Comparison of ENCODE assay signal across 23 cellular contexts in the genomic region with DNA sequence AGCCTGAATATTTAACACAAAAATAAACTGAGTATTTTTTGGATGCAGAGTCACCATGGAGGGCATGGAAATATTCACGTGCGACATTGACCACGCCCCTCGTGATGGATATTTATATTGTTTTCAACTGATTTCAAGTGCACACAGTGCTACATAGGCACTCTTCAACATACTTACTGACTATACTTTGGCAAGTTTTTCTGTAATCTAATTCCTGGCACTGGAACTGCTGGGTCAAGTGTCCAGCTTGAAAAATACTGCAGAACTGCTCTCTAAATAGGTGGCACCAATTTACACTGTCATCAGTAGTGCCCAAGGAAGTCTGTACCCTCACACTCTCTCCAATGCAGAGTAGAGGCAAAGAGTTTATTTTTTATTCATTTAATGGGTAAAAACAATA.
DNase-seq lines count a peak whose midpoint lies in the region; ATAC-seq and TF ChIP-seq lines count a peak whose summit lies in the region.
"Had no signal": no experiment of that assay in that cellular context is flagged by ENCODE, and none has a peak within 500 bp of the region (broad histone marks: within the 10 kb centered on the region; RNA-seq: fewer than 3 reads in every experiment).

No MANE protein-coding gene starts in this region.

- TF ChIP-seq POLR2A in heart left ventricle (IDR thresholded peaks at IDR 0.05), result no peak

- DNase-seq in cardiac muscle cell (ENCODE audit: low read depth in 1 of 2, low spot score in 1 of 2), result no peak
- no peak for DNase-seq in heart left ventricle
- no peak for DNase-seq in lower lobe of right lung
- no peak for DNase-seq in upper lobe of right lung
- no peak for DNase-seq in PC-9
- DNase-seq: 8988T; ACHN; BE2C; C1 segment of cervical spinal cord; CD4-positive, alpha-beta memory T cell; CD4-positive, CD25-positive, alpha-beta regulatory T cell; CD8-positive, alpha-beta memory T cell; COR-L47; DMS 273 treated with DMSO at 0.1 percent for 48 hours; DMS153; DMS53; DMS79; DND-41; EL; GDM1 had no signal

- H3K27me3 ChIP-seq in cardiac muscle cell (no peaks in the 10 kb centered on the region), heart left ventricle (no peaks in the 10 kb centered on the region), lower lobe of right lung (ENCODE audit: low read depth) (no peaks in the 10 kb centered on the region), upper lobe of right lung (no peaks in the 10 kb centered on the region), PC-9 (ENCODE audit: insufficient read depth, low read depth) (no peaks in the 10 kb centered on the region)
- H3K27me3 ChIP-seq: BE2C, BLaER1 had no signal

- POLR2A ChIA-PET in PC-9 (lab: Charles Lee; ENCODE audit: unreplicated experiment), result no interaction called here

- no peak for TF ChIP-seq CTCF in cardiac muscle cell (IDR thresholded peaks at IDR 0.05; ENCODE audit: low read depth, low read length)
- TF ChIP-seq CTCF in heart left ventricle (IDR thresholded peaks at IDR 0.05), result no peak
- TF ChIP-seq CTCF in lower lobe of right lung (IDR thresholded peaks at IDR 0.05), result no peak
- TF ChIP-seq CTCF in upper lobe of right lung (IDR thresholded peaks at IDR 0.05), result no peak
- TF ChIP-seq CTCF in PC-9 (conservative IDR thresholded peaks at IDR 0.05), result no peak

- peaks cover 35% of the 10 kb centered on the region for H3K36me3 ChIP-seq in cardiac muscle cell
- H3K36me3 ChIP-seq in heart left ventricle, result no peaks in the 10 kb centered on the region
- H3K36me3 ChIP-seq in lower lobe of right lung, result no peaks in the 10 kb centered on the region
- H3K36me3 ChIP-seq in upper lobe of right lung, result no peaks in the 10 kb centered on the region
- H3K36me3 ChIP-seq in PC-9 (ENCODE audit: low read depth), result no peaks in the 10 kb centered on the region
- H3K36me3 ChIP-seq: BE2C, BLaER1 had no signal

- H3K27ac ChIP-seq in cardiac muscle cell (peak overlapping the region; percentile 92), heart left ventricle (peak overlapping the region in 1 of 12 donors; percentile 22), lower lobe of right lung (no peak overlapping the region), upper lobe of right lung (no peak overlapping the region), PC-9 (no peak overlapping the region)
- H3K27ac ChIP-seq: BLaER1 had no signal

- H3K4me2 ChIP-seq in PC-9, result no peak overlapping the region
- H3K4me2 ChIP-seq: BLaER1 had no signal

- H3K79me2 ChIP-seq in PC-9 (ENCODE audit: low read depth), result no peaks in the 10 kb centered on the region

- H3K4me1 ChIP-seq in cardiac muscle cell (ENCODE audit: low read depth) (peaks cover 59% of the 10 kb centered on the region), heart left ventricle (peaks cover 0 to 10% (median 1%) of the 10 kb centered on the region in 12 donors), lower lobe of right lung (no peaks in the 10 kb centered on the region), upper lobe of right lung (no peaks in the 10 kb centered on the region), PC-9 (replicated peaks; ENCODE audit: insufficient read depth) (no peaks in the 10 kb centered on the region)
- H3K4me1 ChIP-seq: BE2C had no signal

- H2AFZ ChIP-seq in PC-9, result no peak overlapping the region

- H3F3A ChIP-seq in PC-9 (ENCODE audit: insufficient read depth, low read depth), result no peaks in the 10 kb centered on the region

- WGBS in heart left ventricle, 4 donors, result 63 to 81% (median 73%) methylated on average over 4 of the region's 4 CpGs

- ATAC-seq in heart left ventricle (no peak), lower lobe of right lung (peak; percentile 79 to 84), upper lobe of right lung (peak; percentile 66), GM21737 (IDR thresholded peaks at IDR 0.05; ENCODE audit: unreplicated experiment) (no peak)
- ATAC-seq: GM12878 had no signal

- no TSS peak for BruUV-seq in PC-9 (replicated peaks; lab: Mats Ljungman, UMichigan)

- H3K4me3 ChIP-seq in cardiac muscle cell, result no peak overlapping the region
- no peak overlapping the region for H3K4me3 ChIP-seq in heart left ventricle
- no peak overlapping the region for H3K4me3 ChIP-seq in lower lobe of right lung
- no peak overlapping the region for H3K4me3 ChIP-seq in upper lobe of right lung
- H3K4me3 ChIP-seq in PC-9, result no peak overlapping the region
- H3K4me3 ChIP-seq: BLaER1, GM12878 had no signal

- CTCF ChIA-PET in PC-9 (lab: Charles Lee), result no interaction called here

- H3K9me3 ChIP-seq in cardiac muscle cell (ENCODE audit: low read depth) (no peaks in the 10 kb centered on the region), heart left ventricle (no peaks in the 10 kb centered on the region), lower lobe of right lung (no peaks in the 10 kb centered on the region), upper lobe of right lung (no peaks in the 10 kb centered on the region), PC-9 (ENCODE audit: insufficient read depth, low read depth) (no peaks in the 10 kb centered on the region)
- H3K9me3 ChIP-seq: BE2C, BLaER1 had no signal

- no peaks in the 10 kb centered on the region for H4K20me1 ChIP-seq in PC-9 (ENCODE audit: insufficient read depth)
- H4K20me1 ChIP-seq: BLaER1 had no signal

- no peaks in the 10 kb centered on the region for H3K9me2 ChIP-seq in PC-9 (ENCODE audit: insufficient read depth)

- intact Hi-C loops in heart left ventricle (cut with DNase I) (no loop called here), lower lobe of right lung (cut with DNase I) (no loop called here), upper lobe of right lung (cut with DNase I) (no loop called here), PC-9 (cut with micrococcal nuclease; ENCODE audit: unreplicated experiment) (no loop called here)

Comparison
In these comparisons a context has a peak if more than half of its experiments do, and no peak if none do; other contexts are left out.
1. ATAC-seq: peak in lower lobe of right lung (2 of 2) and upper lobe of right lung (single experiment); none in heart left ventricle (0 of 4) and GM21737 (single experiment).